35 cellular contexts compared by ENCODE assay signal in genomic region chr13:27774169-27774568, GRCh38. TPM values are rescaled to one million over a fixed set of nuclear protein-coding genes. Genes with fewer than 3 reads are reported as not detected.
DNase-seq lines count a peak whose midpoint lies in the region; ATAC-seq, FAIRE-seq and TF ChIP-seq lines count a peak whose summit lies in the region.
"Had no signal": no experiment of that assay in that cellular context is flagged by ENCODE, and none has a peak within 500 bp of the region (broad histone marks: within the 10 kb centered on the region; RNA-seq: fewer than 3 reads in every experiment).

No MANE protein-coding gene starts in this region.

- no peak overlapping the region for H3K4me2 ChIP-seq in GM12878 (ENCODE audit: control insufficient read depth, insufficient read depth)
- H3K4me2 ChIP-seq: BLaER1 had no signal

- TF ChIP-seq POLR2A in GM12878 (IDR thresholded peaks at IDR 0.05; ENCODE audit: low read depth, low read length) = no peak
- TF ChIP-seq POLR2A in gastroesophageal sphincter (IDR thresholded peaks at IDR 0.05) = no peak

- ATAC-seq in GM18511 (IDR thresholded peaks at IDR 0.05; ENCODE audit: unreplicated experiment) (peak; percentile 73), GM21515 (IDR thresholded peaks at IDR 0.05; ENCODE audit: unreplicated experiment) (peak; percentile 57), HG03432 (IDR thresholded peaks at IDR 0.05; ENCODE audit: unreplicated experiment) (peak; percentile 52), GM12878 (peak; percentile 60), gastroesophageal sphincter (no peak), HG02973 (IDR thresholded peaks at IDR 0.05; ENCODE audit: unreplicated experiment) (no peak), heart right ventricle (no peak)
- ATAC-seq: naive thymus-derived CD4-positive, alpha-beta T cell; sciatic nerve had no signal

- no peak for FAIRE-seq in GM12878 (lab: Jason Lieb, UNC)
- FAIRE-seq: GM19239, islet of Langerhans, urothelium cell line had no signal

- RAD21 ChIA-PET in GM12878 (lab: Charles Lee; ENCODE audit: unreplicated experiment) = interaction anchor here (1.5 kb wide), 1 partner anchor 52 kb away, joined by 3 read pairs; no protein-coding TSS in a partner anchor

- H3K4me3 ChIP-seq in GM12878 = no peak overlapping the region
- no peak overlapping the region for H3K4me3 ChIP-seq in gastroesophageal sphincter
- H3K4me3 ChIP-seq in heart right ventricle = no peak overlapping the region
- H3K4me3 ChIP-seq: BLaER1, GM23248, left ventricle myocardium inferior, prostate gland, testis had no signal

- TF ChIP-seq CTCF in GM12878 (IDR thresholded peaks at IDR 0.05 in 2 of 3, conservative IDR thresholded peaks at IDR 0.05 in 1 of 3; ENCODE audit: control insufficient read depth in 2 of 3, extremely low read depth in 1 of 3, insufficient read depth in 1 of 3, low read depth in 3 of 3, low read length in 3 of 3) (no peak), gastroesophageal sphincter (IDR thresholded peaks at IDR 0.05) (no peak), heart right ventricle (IDR thresholded peaks at IDR 0.05) (no peak)

- SMC1A ChIA-PET in GM12878 (lab: Charles Lee; ENCODE audit: uncharacterized antibody, unreplicated experiment) = interaction anchor here (0.8 to 3.1 kb wide), 5 partner anchors 9 to 210 kb away, joined by 3 to 19 read pairs (median 3); no protein-coding TSS in a partner anchor

- WGBS in GM12878 (ENCODE audit: insufficient coverage, insufficient replicate concordance, low lambda C conversion rate, missing lambda C conversion rate) = 31% methylated on average over 8 of the region's 8 CpGs
- WGBS in gastroesophageal sphincter (ENCODE audit: low coverage in 1 of 2), 2 donors = 70 to 86% methylated on average over 2 to 7 of the region's 8 CpGs
- 79 to 89% methylated on average over 8 of the region's 8 CpGs for WGBS in heart right ventricle, 2 donors

- H3K9me3 ChIP-seq in GM12878 (replicated peaks; ENCODE audit: control insufficient read depth, insufficient read depth, low read length) = no peaks in the 10 kb centered on the region
- H3K9me3 ChIP-seq in gastroesophageal sphincter = no peaks in the 10 kb centered on the region
- no peaks in the 10 kb centered on the region for H3K9me3 ChIP-seq in heart right ventricle
- H3K9me3 ChIP-seq: BLaER1, left ventricle myocardium inferior, prostate gland, testis had no signal

- H3K4me1 ChIP-seq in GM12878 (ENCODE audit: control insufficient read depth, insufficient read depth, low read length) (peaks cover 3% of the 10 kb centered on the region; the same call in 1 of the 2 replicates), gastroesophageal sphincter (no peaks in the 10 kb centered on the region), heart right ventricle (no peaks in the 10 kb centered on the region)
- H3K4me1 ChIP-seq: prostate gland, testis had no signal

- H4K20me1 ChIP-seq in GM12878 (ENCODE audit: control insufficient read depth, insufficient read depth) = no peaks in the 10 kb centered on the region
- H4K20me1 ChIP-seq: BLaER1 had no signal

- peaks cover 0 to 1% of the 10 kb centered on the region in 2 experiments; a peak in 1 of 4 replicates for H3K27me3 ChIP-seq in GM12878 (replicated peaks in 1 of 2; ENCODE audit: control insufficient read depth in 2 of 2, insufficient read depth in 2 of 2, low read length in 1 of 2)
- peaks cover 77% of the 10 kb centered on the region for H3K27me3 ChIP-seq in gastroesophageal sphincter
- peaks cover 0 to 72% (median 37%) of the 10 kb centered on the region in 7 donors for H3K27me3 ChIP-seq in heart right ventricle
- H3K27me3 ChIP-seq: BLaER1, brain microvascular endothelial cell, testis had no signal

- no peaks in the 10 kb centered on the region for H3K79me2 ChIP-seq in GM12878 (ENCODE audit: control insufficient read depth, insufficient read depth, low read length)

- TF ChIP-seq EP300 in GM12878 (IDR thresholded peaks at IDR 0.05; ENCODE audit: borderline replicate concordance in 1 of 2, control insufficient read depth in 1 of 2, low read depth in 2 of 2, low read length in 2 of 2) (no peak), gastroesophageal sphincter (IDR thresholded peaks at IDR 0.05) (no peak)

- H3K27ac ChIP-seq in GM12878 (ENCODE audit: control insufficient read depth, insufficient read depth) (no peak overlapping the region), gastroesophageal sphincter (no peak overlapping the region), heart right ventricle (no peak overlapping the region)
- H3K27ac ChIP-seq: BLaER1, brain microvascular endothelial cell, GM23248, left ventricle myocardium inferior, prostate gland, testis, WERI-Rb-1 had no signal

- intact Hi-C loops in GM12878 (cut with micrococcal nuclease; ENCODE audit: unreplicated experiment) (no loop called here), heart right ventricle (cut with DNase I) (no loop called here)

- POLR2A ChIA-PET in GM12878 (lab: Charles Lee) = no interaction called here

- in situ Hi-C loops in GM12878 (cut with MboI) = no loop called here

- H3K36me3 ChIP-seq in GM12878 (ENCODE audit: control insufficient read depth in 2 of 2, insufficient read depth in 2 of 2, low read length in 1 of 2) = no peaks in the 10 kb centered on the region
- no peaks in the 10 kb centered on the region for H3K36me3 ChIP-seq in gastroesophageal sphincter
- H3K36me3 ChIP-seq in heart right ventricle = no peaks in the 10 kb centered on the region
- H3K36me3 ChIP-seq: BLaER1, brain microvascular endothelial cell, left ventricle myocardium inferior, prostate gland, WERI-Rb-1 had no signal

- DNase-seq in GM12878 (ENCODE audit: low read depth, low spot score) (no peak), activated gamma-delta T cell treated with Interleukin-2 at 50 U/mL for 16 hours (no peak), heart right ventricle (no peak)
- DNase-seq: activated CD4-positive, alpha-beta T cell treated with anti-CD3 and anti-CD28 coated beads, Interleukin-2, amount 10 ng/mL, durations not matched to agents 24 days and 14 days; activated naive CD4-positive, alpha-beta T cell treated with anti-CD3 and anti-CD28 coated beads, Interleukin-2, amount 10 ng/mL, durations not matched to agents 7 days and 5 days; activated T-cell treated with anti-CD3 and anti-CD28 coated beads, Interleukin-2, amount 50 U/mL, for 48 hours; brain microvascular endothelial cell; COR-L47; DMS79 treated with DMSO at 0.1 percent for 48 hours; GM23248; KBM-7; left ventricle myocardium inferior; midbrain; MM.1S; naive thymus-derived CD4-positive, alpha-beta T cell; NCI-H146; nucleus accumbens; Right ventricle myocardium superior; stimulated activated CD4-positive, alpha-beta T cell treated with anti-CD3 and anti-CD28 coated beads, Interleukin-4, amount 100 ng/mL, for 4 hours; stimulated activated naive CD4-positive, alpha-beta T cell; testis; WERI-Rb-1 had no signal

- CTCF ChIA-PET in GM12878 (lab: Yijun Ruan, JAX) = interaction anchor here (0.6 to 8.1 kb wide), 4 partner anchors 53 to 614 kb away, joined by 3 to 122 read pairs (median 4); no protein-coding TSS in a partner anchor

- no peak overlapping the region for H2AFZ ChIP-seq in GM12878 (ENCODE audit: control insufficient read depth, low read depth, low read length)
- H2AFZ ChIP-seq: GM23248 had no signal

- TF ChIP-seq RAD21 in GM12878 (IDR thresholded peaks at IDR 0.05; ENCODE audit: insufficient read depth, low read depth, low read length) = no peak

- no peak overlapping the region for H3K9ac ChIP-seq in GM12878 (ENCODE audit: control insufficient read depth, insufficient read depth, low read length)
- H3K9ac ChIP-seq: BLaER1, GM23248 had no signal

- BruUV-seq in GM12878 (replicated peaks; lab: Mats Ljungman, UMichigan) = no TSS peak

TF ChIP-seq in GM12878, 131 proteins besides CTCF, POLR2A, EP300 and RAD21:
- TF ChIP-seq YBX1 (IDR thresholded peaks at IDR 0.05) (no peak), IRF4 (IDR thresholded peaks at IDR 0.05; ENCODE audit: low read depth, low read length) (peak; percentile 65; the same call in 1 of the 2 replicates), SRF (IDR thresholded peaks at IDR 0.05; ENCODE audit: low read depth in 2 of 2, low read length in 2 of 2) (no peak), SPI1 (IDR thresholded peaks at IDR 0.05; ENCODE audit: borderline replicate concordance, insufficient read depth, low read depth, low read length) (peak; percentile 87)
TF ChIP-seq in GM12878: peak in this region for 2.

RNA-seq across cellular contexts. Expression of gene GSX1, which starts 18.1 kb away (rescaled TPM):
- not detected in 2 replicates for total RNA-seq in GM12878 (2013; cell fraction: nucleolus; rRNA removed)
- not detected in 2 replicates for total RNA-seq in GM12878 (2014; rRNA removed)
- not detected in 2 replicates for total RNA-seq in GM12878 (2014; rRNA removed; fragmentation: Illumina TruSeq; extraction: Trizol)
- total RNA-seq in GM12878 (2021) = not detected in 2 replicates
- not detected for polyA plus RNA-seq in GM12878 (2011; ENCODE audit: low read depth)
- not detected in 2 replicates for polyA plus RNA-seq in GM12878 (2011; rRNA removed)
- not detected in 2 replicates for polyA plus RNA-seq in GM12878 (2011; cell fraction: cytosol; rRNA removed)
- not detected in 2 replicates for polyA plus RNA-seq in GM12878 (2011; cell fraction: nucleus; rRNA removed)
- polyA plus RNA-seq in GM12878 (2012) = not detected in 2 replicates
- not detected in 2 replicates for polyA plus RNA-seq in GM12878 (2014; fragmentation: Illumina TruSeq; extraction: Trizol)
- polyA plus RNA-seq in GM12878 (2014; fragmentation: Nextera tagmentation; extraction: Ambion mirVana) = not detected
- not detected in 2 replicates for polyA plus RNA-seq in GM12878 (2014; rRNA removed)
- not detected for polyA plus RNA-seq in GM12878 (2016; fragmentation: Nextera tagmentation; extraction: Ambion mirVana)
- not detected in 2 replicates for polyA minus RNA-seq in GM12878 (2011; rRNA and poly(A)+ RNA removed)
- not detected in 2 replicates for polyA minus RNA-seq in GM12878 (2011; cell fraction: cytosol; rRNA and poly(A)+ RNA removed)
- polyA minus RNA-seq in GM12878 (2011; cell fraction: nucleus; rRNA and poly(A)+ RNA removed) = not detected in 2 replicates
- total RNA-seq in gastroesophageal sphincter = not detected
- not detected for total RNA-seq in heart right ventricle
- polyA plus RNA-seq in heart right ventricle = not detected
- total RNA-seq: activated CD4-positive, alpha-beta T cell treated with anti-CD3 and anti-CD28 coated beads, Interleukin-2, amount 10 ng/mL, durations not matched to agents 24 days and 14 days; chondrocyte; GM23248; left ventricle myocardium inferior; naive thymus-derived CD4-positive, alpha-beta T cell; NCI-H460; prostate gland; Right ventricle myocardium superior; sciatic nerve; testis had no signal
- polyA plus RNA-seq: GM23248; naive thymus-derived CD4-positive, alpha-beta T cell had no signal

Comparison
In these comparisons a context has a peak if more than half of its experiments do, and no peak if none do; other contexts are left out.
1. ATAC-seq: peak in GM18511 (single experiment), GM21515 (single experiment), HG03432 (single experiment) and GM12878 (single experiment); none in gastroesophageal sphincter (single experiment), HG02973 (single experiment) and heart right ventricle (0 of 8).